Comparison of ENCODE assay signal across 24 cellular contexts in the genomic region with DNA sequence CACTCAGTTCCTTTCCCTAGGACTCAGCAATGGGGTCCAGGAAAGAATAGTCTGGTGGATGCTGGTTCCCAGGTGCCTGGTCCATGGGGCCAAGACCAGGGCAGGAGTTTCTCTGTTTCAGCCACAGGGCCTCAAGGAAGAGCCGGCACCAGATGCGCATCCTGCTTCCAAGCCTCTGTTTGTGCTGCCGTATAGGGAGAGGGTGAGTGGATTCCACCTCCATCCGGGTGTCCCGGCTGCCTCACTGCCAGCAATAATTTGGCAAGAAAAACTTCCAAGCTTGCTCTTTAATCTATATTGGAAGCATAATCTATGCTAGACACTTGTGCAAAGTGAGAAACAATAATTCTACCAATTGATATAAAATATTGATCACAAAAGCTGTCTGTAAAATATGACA.
DNase-seq lines count a peak whose midpoint lies in the region; ATAC-seq, FAIRE-seq and TF ChIP-seq lines count a peak whose summit lies in the region.
"Had no signal": no experiment of that assay in that cellular context is flagged by ENCODE, and none has a peak within 500 bp of the region (broad histone marks: within the 10 kb centered on the region; RNA-seq: fewer than 3 reads in every experiment).

No MANE protein-coding gene starts in this region.

- no peaks in the 10 kb centered on the region for H3K4me1 Mint-ChIP-seq in nephron progenitor cell
- no peaks in the 10 kb centered on the region for H3K4me1 Mint-ChIP-seq in activated CD8-positive, alpha-beta memory T cell treated with anti-CD3 and anti-CD28 coated beads, Interleukin-2, amount 10 ng/mL, durations not matched to agents 7 days and 5 days

- no peak for TF ChIP-seq POLR2A in H54 (IDR thresholded peaks at IDR 0.05; ENCODE audit: low read depth, low read length)

- peaks cover 24% of the 10 kb centered on the region for H3K27me3 Mint-ChIP-seq in nephron progenitor cell (ENCODE audit: low read depth, poor library complexity)
- H3K27me3 Mint-ChIP-seq in activated CD8-positive, alpha-beta memory T cell treated with anti-CD3 and anti-CD28 coated beads, Interleukin-2, amount 10 ng/mL, durations not matched to agents 7 days and 5 days, result peaks cover 10% of the 10 kb centered on the region
- H3K27me3 Mint-ChIP-seq: CD4-positive, alpha-beta memory T cell had no signal

- POLR2A ChIA-PET in PC-9 (lab: Charles Lee; ENCODE audit: unreplicated experiment), result no interaction called here

- no peak for FAIRE-seq in H54 (lab: Jason Lieb, UNC)
- FAIRE-seq: A549, GM12891, GM18507 had no signal

- H3K36me3 ChIP-seq in right atrium auricular region (no peaks in the 10 kb centered on the region), PC-9 (ENCODE audit: low read depth) (no peaks in the 10 kb centered on the region)
- H3K36me3 ChIP-seq: BE2C; BLaER1 treated with 17β-estradiol and CSF1 and Interleukin-3, amounts not matched to agents 10 nM and 100 nM had no signal

- no peak overlapping the region for H3K27ac ChIP-seq in right atrium auricular region
- H3K27ac ChIP-seq in PC-9, result no peak overlapping the region
- H3K27ac ChIP-seq: A549; BLaER1 treated with 17β-estradiol and CSF1 and Interleukin-3, amounts not matched to agents 10 nM and 100 nM had no signal

- H3K36me3 Mint-ChIP-seq in nephron progenitor cell (ENCODE audit: low read depth), result no peaks in the 10 kb centered on the region
- H3K36me3 Mint-ChIP-seq in activated CD8-positive, alpha-beta memory T cell treated with anti-CD3 and anti-CD28 coated beads, Interleukin-2, amount 10 ng/mL, durations not matched to agents 7 days and 5 days, result no peaks in the 10 kb centered on the region
- H3K36me3 Mint-ChIP-seq: CD4-positive, alpha-beta memory T cell had no signal

- no peaks in the 10 kb centered on the region; the same call in 1 of the 2 replicates for H3F3A ChIP-seq in PC-9 (ENCODE audit: insufficient read depth, low read depth)

- intact Hi-C loops in left cardiac atrium (cut with DNase I) (no loop called here), PC-9 (cut with micrococcal nuclease; ENCODE audit: unreplicated experiment) (no loop called here)

- DNase-seq in right atrium auricular region (ENCODE audit: low spot score) (peak; percentile 50), left cardiac atrium (no peak), left lobe of liver (ENCODE audit: low spot score) (peak; percentile 10), nephron progenitor cell (no peak), H54 (ENCODE audit: insufficient read length, low spot score) (no peak), PC-9 (no peak)
- no peak for DNase-seq in activated CD8-positive, alpha-beta memory T cell treated with anti-CD3 and anti-CD28 coated beads, Interleukin-2, amount 10 ng/mL, durations not matched to agents 7 days and 5 days
- DNase-seq: 8988T; ACHN; AML-193; BE2C; Calu3; CD4-positive, alpha-beta memory T cell; COR-L47; DMS53; DMS79 treated with DMSO at 0.1 percent for 48 hours; GF-D8; GOT3; H7; HCEC 1CT had no signal

- H3K9me3 Mint-ChIP-seq in nephron progenitor cell, result no peaks in the 10 kb centered on the region
- H3K9me3 Mint-ChIP-seq in activated CD8-positive, alpha-beta memory T cell treated with anti-CD3 and anti-CD28 coated beads, Interleukin-2, amount 10 ng/mL, durations not matched to agents 7 days and 5 days (ENCODE audit: low read depth), result no peaks in the 10 kb centered on the region

- CTCF ChIA-PET in activated CD8-positive, alpha-beta memory T cell treated with anti-CD3 and anti-CD28 coated beads, Interleukin-2, amount 10 ng/mL, durations not matched to agents 7 days and 5 days (lab: Charles Lee), result no interaction called here
- CTCF ChIA-PET in PC-9 (lab: Charles Lee), result no interaction called here

- no peaks in the 10 kb centered on the region for H3K9me2 ChIP-seq in PC-9 (ENCODE audit: insufficient read depth)

- no peak overlapping the region for H3K4me3 Mint-ChIP-seq in nephron progenitor cell
- no peak overlapping the region for H3K4me3 Mint-ChIP-seq in activated CD8-positive, alpha-beta memory T cell treated with anti-CD3 and anti-CD28 coated beads, Interleukin-2, amount 10 ng/mL, durations not matched to agents 7 days and 5 days
- H3K4me3 Mint-ChIP-seq: CD4-positive, alpha-beta memory T cell had no signal

- no peaks in the 10 kb centered on the region for H4K20me1 ChIP-seq in PC-9 (ENCODE audit: insufficient read depth)
- H4K20me1 ChIP-seq: BLaER1 treated with 17β-estradiol and CSF1 and Interleukin-3, amounts not matched to agents 10 nM and 100 nM had no signal

- no peak for ATAC-seq in left cardiac atrium
- ATAC-seq in left lobe of liver, result no peak
- ATAC-seq in activated CD8-positive, alpha-beta memory T cell treated with anti-CD3 and anti-CD28 coated beads, Interleukin-2, amount 10 ng/mL, durations not matched to agents 7 days and 5 days, result no peak
- ATAC-seq: A549 had no signal

- H3K9me3 ChIP-seq in right atrium auricular region (no peaks in the 10 kb centered on the region), PC-9 (ENCODE audit: insufficient read depth, low read depth) (peaks cover 7% of the 10 kb centered on the region)
- H3K9me3 ChIP-seq: A549, BE2C had no signal

- no peaks in the 10 kb centered on the region for H3K79me2 ChIP-seq in PC-9 (ENCODE audit: low read depth)

- no peaks in the 10 kb centered on the region for H3K27me3 ChIP-seq in right atrium auricular region
- H3K27me3 ChIP-seq in PC-9 (ENCODE audit: insufficient read depth, low read depth), result no peaks in the 10 kb centered on the region
- H3K27me3 ChIP-seq: BE2C; BLaER1 treated with 17β-estradiol and CSF1 and Interleukin-3, amounts not matched to agents 10 nM and 100 nM had no signal

- H3K4me2 ChIP-seq in PC-9, result no peak overlapping the region
- H3K4me2 ChIP-seq: A549; BLaER1 treated with 17β-estradiol and CSF1 and Interleukin-3, amounts not matched to agents 10 nM and 100 nM had no signal

- H3K4me1 ChIP-seq in right atrium auricular region, result no peaks in the 10 kb centered on the region
- peaks cover 4% of the 10 kb centered on the region; the same call in 1 of the 2 replicates for H3K4me1 ChIP-seq in PC-9 (replicated peaks; ENCODE audit: insufficient read depth)
- H3K4me1 ChIP-seq: A549, BE2C had no signal

- TF ChIP-seq CTCF in right atrium auricular region (IDR thresholded peaks at IDR 0.05) (no peak), nephron progenitor cell (IDR thresholded peaks at IDR 0.05) (no peak), PC-9 (conservative IDR thresholded peaks at IDR 0.05) (no peak)

- H2AFZ ChIP-seq in PC-9, result no peak overlapping the region

- BruUV-seq in PC-9 (replicated peaks; lab: Mats Ljungman, UMichigan), result no TSS peak

- H3K4me3 ChIP-seq in right atrium auricular region (no peak overlapping the region), PC-9 (no peak overlapping the region)
- H3K4me3 ChIP-seq: A549; BLaER1 treated with 17β-estradiol and CSF1 and Interleukin-3, amounts not matched to agents 10 nM and 100 nM had no signal

- peak overlapping the region; percentile 53 for H3K27ac Mint-ChIP-seq in nephron progenitor cell
- no peak overlapping the region for H3K27ac Mint-ChIP-seq in activated CD8-positive, alpha-beta memory T cell treated with anti-CD3 and anti-CD28 coated beads, Interleukin-2, amount 10 ng/mL, durations not matched to agents 7 days and 5 days
- H3K27ac Mint-ChIP-seq: CD4-positive, alpha-beta memory T cell had no signal

Comparison
In these comparisons a context has a peak if more than half of its experiments do, and no peak if none do; other contexts are left out.
1. DNase-seq: peak in right atrium auricular region (single experiment) and left lobe of liver (single experiment); none in left cardiac atrium (single experiment), nephron progenitor cell (single experiment), H54 (single experiment), activated CD8-positive, alpha-beta memory T cell treated with anti-CD3 and anti-CD28 coated beads, Interleukin-2, amount 10 ng/mL, durations not matched to agents 7 days and 5 days (single experiment) and PC-9 (0 of 2).